ENCODE assay signal across 1 cellular context in the genomic region with DNA sequence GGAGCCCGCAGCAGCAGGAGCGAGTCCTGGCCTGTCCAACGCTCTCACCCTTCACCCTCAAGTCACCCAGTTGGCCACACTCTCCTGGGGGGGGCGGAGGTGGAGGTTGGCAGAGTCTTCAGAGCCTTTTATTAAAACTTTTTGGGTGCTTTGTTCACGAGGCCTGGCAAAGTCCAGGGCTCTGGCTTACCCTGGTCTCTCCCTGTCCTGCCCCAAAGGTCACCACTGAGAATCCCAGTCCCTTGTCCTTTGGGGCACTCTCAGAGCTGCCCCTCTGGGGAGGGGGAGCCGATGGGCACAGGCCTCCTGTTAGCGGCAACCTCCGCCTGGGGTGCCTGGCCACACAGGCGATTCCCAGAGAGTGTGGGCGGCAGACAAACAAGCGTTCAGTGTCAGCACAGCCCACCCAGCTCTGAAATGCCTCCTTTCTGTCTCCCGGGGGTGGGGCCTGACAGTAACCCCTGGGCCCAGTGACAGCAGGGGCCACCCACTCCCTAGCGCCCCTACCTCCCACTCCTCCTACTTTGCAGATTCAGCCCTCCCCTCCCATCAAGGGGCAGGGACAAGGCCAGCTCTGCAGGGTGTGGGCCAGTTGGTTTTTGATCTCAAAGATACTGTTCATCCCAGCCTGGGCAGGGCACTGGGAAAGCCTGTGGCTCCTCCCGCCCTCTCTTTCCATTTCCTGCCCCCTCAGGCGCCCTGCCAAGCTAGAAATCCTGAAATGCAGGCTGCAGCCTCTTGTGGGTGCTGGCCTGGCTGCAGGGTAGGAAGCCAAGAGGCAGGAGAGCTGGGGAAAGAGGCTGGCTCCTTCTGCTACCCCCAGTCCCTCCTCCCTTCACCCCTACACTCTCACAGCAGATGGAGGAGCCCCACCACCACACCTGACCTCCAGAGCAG.
TF ChIP-seq lines count a peak whose summit lies in the region.

No MANE protein-coding gene starts in this region.

TF ChIP-seq in HepG2, 621 proteins besides CTCF, POLR2A, EP300 and RAD21 (continued from another document and continues in another):
- TF ChIP-seq, protein P1, sequence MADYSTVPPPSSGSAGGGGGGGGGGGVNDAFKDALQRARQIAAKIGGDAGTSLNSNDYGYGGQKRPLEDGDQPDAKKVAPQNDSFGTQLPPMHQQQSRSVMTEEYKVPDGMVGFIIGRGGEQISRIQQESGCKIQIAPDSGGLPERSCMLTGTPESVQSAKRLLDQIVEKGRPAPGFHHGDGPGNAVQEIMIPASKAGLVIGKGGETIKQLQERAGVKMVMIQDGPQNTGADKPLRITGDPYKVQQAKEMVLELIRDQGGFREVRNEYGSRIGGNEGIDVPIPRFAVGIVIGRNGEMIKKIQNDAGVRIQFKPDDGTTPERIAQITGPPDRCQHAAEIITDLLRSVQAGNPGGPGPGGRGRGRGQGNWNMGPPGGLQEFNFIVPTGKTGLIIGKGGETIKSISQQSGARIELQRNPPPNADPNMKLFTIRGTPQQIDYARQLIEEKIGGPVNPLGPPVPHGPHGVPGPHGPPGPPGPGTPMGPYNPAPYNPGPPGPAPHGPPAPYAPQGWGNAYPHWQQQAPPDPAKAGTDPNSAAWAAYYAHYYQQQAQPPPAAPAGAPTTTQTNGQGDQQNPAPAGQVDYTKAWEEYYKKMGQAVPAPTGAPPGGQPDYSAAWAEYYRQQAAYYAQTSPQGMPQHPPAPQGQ (CRISPR knock-in tag; IDR thresholded peaks at IDR 0.05; ENCODE audit: borderline replicate concordance) = no peak
- TF ChIP-seq FOXK2 (IDR thresholded peaks at IDR 0.05) (no peak), ZNF121 (CRISPR knock-in tag; IDR thresholded peaks at IDR 0.05) (no peak; the same call in 1 of the 2 replicates), HNRNPLL (IDR thresholded peaks at IDR 0.05; ENCODE audit: low read depth, low read length, poor library complexity, severe bottlenecking) (peak; percentile 64), ZMYM3 (CRISPR knock-in tag; IDR thresholded peaks at IDR 0.05) (peak; percentile 94), ZZZ3 (CRISPR knock-in tag; IDR thresholded peaks at IDR 0.05; ENCODE audit: borderline replicate concordance) (0 out of 2 replicates have a peak, but pooled peaks have one; percentile 62), ZFX (CRISPR knock-in tag; IDR thresholded peaks at IDR 0.05; ENCODE audit: low read depth) (peak; percentile 90), JUN (CRISPR knock-in tag; IDR thresholded peaks at IDR 0.05) (peak; percentile 61; the same call in 1 of the 2 replicates), ZNF607 (CRISPR knock-in tag; IDR thresholded peaks at IDR 0.05; ENCODE audit: borderline replicate concordance) (peak; percentile 91), ZFYVE20 (CRISPR knock-in tag; IDR thresholded peaks at IDR 0.05; ENCODE audit: borderline replicate concordance, low read depth) (peak; percentile 54; the same call in 1 of the 2 replicates), KLF16 (CRISPR knock-in tag; IDR thresholded peaks at IDR 0.05) (peak; percentile 47 to 68; a peak in 1 of 4 replicates), HMGA1 (CRISPR knock-in tag; conservative IDR thresholded peaks at IDR 0.05) (no peak), KDM4B (CRISPR knock-in tag; IDR thresholded peaks at IDR 0.05) (peak; percentile 23), ZKSCAN1 (IDR thresholded peaks at IDR 0.05; ENCODE audit: low read length) (no peak), HDAC2 (CRISPR knock-in tag; IDR thresholded peaks at IDR 0.05) (peak; percentile 84; the same call in 1 of the 2 replicates), MTA1 (CRISPR knock-in tag; IDR thresholded peaks at IDR 0.05; ENCODE audit: borderline replicate concordance) (peak; percentile 88), SRSF1 (optimal IDR thresholded peaks at IDR 0.05; ENCODE audit: low read depth, low read length) (peak; percentile 81), ZNF724P (CRISPR knock-in tag; IDR thresholded peaks at IDR 0.05; ENCODE audit: borderline replicate concordance) (peak; percentile 81), HMG20B (CRISPR knock-in tag; conservative IDR thresholded peaks at IDR 0.05) (peak; percentile 62; the same call in 1 of the 2 replicates), NCOA1 (CRISPR knock-in tag; IDR thresholded peaks at IDR 0.05) (peak; percentile 83; the same call in 1 of the 2 replicates), ZNF333 (CRISPR knock-in tag; IDR thresholded peaks at IDR 0.05; ENCODE audit: borderline replicate concordance) (peak; percentile 78; the same call in 1 of the 2 replicates), ZNF788 (CRISPR knock-in tag; IDR thresholded peaks at IDR 0.05; ENCODE audit: borderline replicate concordance) (peak; percentile 88), ZNF17 (CRISPR knock-in tag; IDR thresholded peaks at IDR 0.05) (no peak), TAF1 (CRISPR knock-in tag; IDR thresholded peaks at IDR 0.05) (peak; percentile 46; the same call in 1 of the 2 replicates), ZFY (CRISPR knock-in tag; IDR thresholded peaks at IDR 0.05) (peak; percentile 57; the same call in 1 of the 2 replicates), ATF7 (IDR thresholded peaks at IDR 0.05) (no peak), ATF7 (CRISPR knock-in tag; IDR thresholded peaks at IDR 0.05) (peak; percentile 68; the same call in 1 of the 2 replicates), HNF4A (CRISPR knock-in tag; IDR thresholded peaks at IDR 0.05) (peak; percentile 53), MIER3 (CRISPR knock-in tag; IDR thresholded peaks at IDR 0.05; ENCODE audit: borderline replicate concordance) (peak; percentile 77), CBX2 (IDR thresholded peaks at IDR 0.05; ENCODE audit: low read depth, low read length) (no peak), CBX2 (CRISPR knock-in tag; IDR thresholded peaks at IDR 0.05; ENCODE audit: low read depth) (0 out of 2 replicates have a peak, but pooled peaks have one; percentile 72), ZNF761 (CRISPR knock-in tag; conservative IDR thresholded peaks at IDR 0.05) (peak; percentile 87; the same call in 1 of the 2 replicates), ZNF33A (CRISPR knock-in tag; IDR thresholded peaks at IDR 0.05; ENCODE audit: borderline replicate concordance) (0 out of 2 replicates have a peak, but pooled peaks have one; percentile 44), PITX1 (CRISPR knock-in tag; IDR thresholded peaks at IDR 0.05) (peak; percentile 58; the same call in 1 of the 2 replicates), HHEX (CRISPR knock-in tag; IDR thresholded peaks at IDR 0.05) (0 out of 2 replicates have a peak, but pooled peaks have one; percentile 0)
- TF ChIP-seq, protein P2, sequence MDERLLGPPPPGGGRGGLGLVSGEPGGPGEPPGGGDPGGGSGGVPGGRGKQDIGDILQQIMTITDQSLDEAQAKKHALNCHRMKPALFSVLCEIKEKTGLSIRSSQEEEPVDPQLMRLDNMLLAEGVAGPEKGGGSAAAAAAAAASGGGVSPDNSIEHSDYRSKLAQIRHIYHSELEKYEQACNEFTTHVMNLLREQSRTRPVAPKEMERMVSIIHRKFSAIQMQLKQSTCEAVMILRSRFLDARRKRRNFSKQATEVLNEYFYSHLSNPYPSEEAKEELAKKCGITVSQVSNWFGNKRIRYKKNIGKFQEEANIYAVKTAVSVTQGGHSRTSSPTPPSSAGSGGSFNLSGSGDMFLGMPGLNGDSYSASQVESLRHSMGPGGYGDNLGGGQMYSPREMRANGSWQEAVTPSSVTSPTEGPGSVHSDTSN (CRISPR knock-in tag; IDR thresholded peaks at IDR 0.05) = peak; percentile 38; the same call in 1 of the 2 replicates
- TF ChIP-seq, protein P3, sequence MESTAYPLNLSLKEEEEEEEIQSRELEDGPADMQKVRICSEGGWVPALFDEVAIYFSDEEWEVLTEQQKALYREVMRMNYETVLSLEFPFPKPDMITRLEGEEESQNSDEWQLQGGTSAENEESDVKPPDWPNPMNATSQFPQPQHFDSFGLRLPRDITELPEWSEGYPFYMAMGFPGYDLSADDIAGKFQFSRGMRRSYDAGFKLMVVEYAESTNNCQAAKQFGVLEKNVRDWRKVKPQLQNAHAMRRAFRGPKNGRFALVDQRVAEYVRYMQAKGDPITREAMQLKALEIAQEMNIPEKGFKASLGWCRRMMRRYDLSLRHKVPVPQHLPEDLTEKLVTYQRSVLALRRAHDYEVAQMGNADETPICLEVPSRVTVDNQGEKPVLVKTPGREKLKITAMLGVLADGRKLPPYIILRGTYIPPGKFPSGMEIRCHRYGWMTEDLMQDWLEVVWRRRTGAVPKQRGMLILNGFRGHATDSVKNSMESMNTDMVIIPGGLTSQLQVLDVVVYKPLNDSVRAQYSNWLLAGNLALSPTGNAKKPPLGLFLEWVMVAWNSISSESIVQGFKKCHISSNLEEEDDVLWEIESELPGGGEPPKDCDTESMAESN (CRISPR knock-in tag; conservative IDR thresholded peaks at IDR 0.05) = peak; percentile 72
- TF ChIP-seq, protein P4, sequence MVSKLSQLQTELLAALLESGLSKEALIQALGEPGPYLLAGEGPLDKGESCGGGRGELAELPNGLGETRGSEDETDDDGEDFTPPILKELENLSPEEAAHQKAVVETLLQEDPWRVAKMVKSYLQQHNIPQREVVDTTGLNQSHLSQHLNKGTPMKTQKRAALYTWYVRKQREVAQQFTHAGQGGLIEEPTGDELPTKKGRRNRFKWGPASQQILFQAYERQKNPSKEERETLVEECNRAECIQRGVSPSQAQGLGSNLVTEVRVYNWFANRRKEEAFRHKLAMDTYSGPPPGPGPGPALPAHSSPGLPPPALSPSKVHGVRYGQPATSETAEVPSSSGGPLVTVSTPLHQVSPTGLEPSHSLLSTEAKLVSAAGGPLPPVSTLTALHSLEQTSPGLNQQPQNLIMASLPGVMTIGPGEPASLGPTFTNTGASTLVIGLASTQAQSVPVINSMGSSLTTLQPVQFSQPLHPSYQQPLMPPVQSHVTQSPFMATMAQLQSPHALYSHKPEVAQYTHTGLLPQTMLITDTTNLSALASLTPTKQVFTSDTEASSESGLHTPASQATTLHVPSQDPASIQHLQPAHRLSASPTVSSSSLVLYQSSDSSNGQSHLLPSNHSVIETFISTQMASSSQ (IDR thresholded peaks at IDR 0.05; ENCODE audit: low read depth) = no peak
- TF ChIP-seq, protein P4 (CRISPR knock-in tag; IDR thresholded peaks at IDR 0.05; ENCODE audit: borderline replicate concordance) = 0 out of 2 replicates have a peak, but pooled peaks have one; percentile 69
- TF ChIP-seq, protein P5, sequence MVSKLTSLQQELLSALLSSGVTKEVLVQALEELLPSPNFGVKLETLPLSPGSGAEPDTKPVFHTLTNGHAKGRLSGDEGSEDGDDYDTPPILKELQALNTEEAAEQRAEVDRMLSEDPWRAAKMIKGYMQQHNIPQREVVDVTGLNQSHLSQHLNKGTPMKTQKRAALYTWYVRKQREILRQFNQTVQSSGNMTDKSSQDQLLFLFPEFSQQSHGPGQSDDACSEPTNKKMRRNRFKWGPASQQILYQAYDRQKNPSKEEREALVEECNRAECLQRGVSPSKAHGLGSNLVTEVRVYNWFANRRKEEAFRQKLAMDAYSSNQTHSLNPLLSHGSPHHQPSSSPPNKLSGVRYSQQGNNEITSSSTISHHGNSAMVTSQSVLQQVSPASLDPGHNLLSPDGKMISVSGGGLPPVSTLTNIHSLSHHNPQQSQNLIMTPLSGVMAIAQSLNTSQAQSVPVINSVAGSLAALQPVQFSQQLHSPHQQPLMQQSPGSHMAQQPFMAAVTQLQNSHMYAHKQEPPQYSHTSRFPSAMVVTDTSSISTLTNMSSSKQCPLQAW (CRISPR knock-in tag; IDR thresholded peaks at IDR 0.05) = peak; percentile 98
- TF ChIP-seq, protein P6, sequence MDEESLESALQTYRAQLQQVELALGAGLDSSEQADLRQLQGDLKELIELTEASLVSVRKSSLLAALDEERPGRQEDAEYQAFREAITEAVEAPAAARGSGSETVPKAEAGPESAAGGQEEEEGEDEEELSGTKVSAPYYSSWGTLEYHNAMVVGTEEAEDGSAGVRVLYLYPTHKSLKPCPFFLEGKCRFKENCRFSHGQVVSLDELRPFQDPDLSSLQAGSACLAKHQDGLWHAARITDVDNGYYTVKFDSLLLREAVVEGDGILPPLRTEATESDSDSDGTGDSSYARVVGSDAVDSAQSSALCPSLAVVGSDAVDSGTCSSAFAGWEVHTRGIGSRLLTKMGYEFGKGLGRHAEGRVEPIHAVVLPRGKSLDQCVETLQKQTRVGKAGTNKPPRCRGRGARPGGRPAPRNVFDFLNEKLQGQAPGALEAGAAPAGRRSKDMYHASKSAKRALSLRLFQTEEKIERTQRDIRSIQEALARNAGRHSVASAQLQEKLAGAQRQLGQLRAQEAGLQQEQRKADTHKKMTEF (CRISPR knock-in tag; IDR thresholded peaks at IDR 0.05) = peak; percentile 78; the same call in 1 of the 2 replicates
- TF ChIP-seq, protein P7, sequence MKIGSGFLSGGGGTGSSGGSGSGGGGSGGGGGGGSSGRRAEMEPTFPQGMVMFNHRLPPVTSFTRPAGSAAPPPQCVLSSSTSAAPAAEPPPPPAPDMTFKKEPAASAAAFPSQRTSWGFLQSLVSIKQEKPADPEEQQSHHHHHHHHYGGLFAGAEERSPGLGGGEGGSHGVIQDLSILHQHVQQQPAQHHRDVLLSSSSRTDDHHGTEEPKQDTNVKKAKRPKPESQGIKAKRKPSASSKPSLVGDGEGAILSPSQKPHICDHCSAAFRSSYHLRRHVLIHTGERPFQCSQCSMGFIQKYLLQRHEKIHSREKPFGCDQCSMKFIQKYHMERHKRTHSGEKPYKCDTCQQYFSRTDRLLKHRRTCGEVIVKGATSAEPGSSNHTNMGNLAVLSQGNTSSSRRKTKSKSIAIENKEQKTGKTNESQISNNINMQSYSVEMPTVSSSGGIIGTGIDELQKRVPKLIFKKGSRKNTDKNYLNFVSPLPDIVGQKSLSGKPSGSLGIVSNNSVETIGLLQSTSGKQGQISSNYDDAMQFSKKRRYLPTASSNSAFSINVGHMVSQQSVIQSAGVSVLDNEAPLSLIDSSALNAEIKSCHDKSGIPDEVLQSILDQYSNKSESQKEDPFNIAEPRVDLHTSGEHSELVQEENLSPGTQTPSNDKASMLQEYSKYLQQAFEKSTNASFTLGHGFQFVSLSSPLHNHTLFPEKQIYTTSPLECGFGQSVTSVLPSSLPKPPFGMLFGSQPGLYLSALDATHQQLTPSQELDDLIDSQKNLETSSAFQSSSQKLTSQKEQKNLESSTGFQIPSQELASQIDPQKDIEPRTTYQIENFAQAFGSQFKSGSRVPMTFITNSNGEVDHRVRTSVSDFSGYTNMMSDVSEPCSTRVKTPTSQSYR (CRISPR knock-in tag; IDR thresholded peaks at IDR 0.05; ENCODE audit: borderline replicate concordance) = 0 out of 2 replicates have a peak, but pooled peaks have one; percentile 25
- TF ChIP-seq, protein P8, sequence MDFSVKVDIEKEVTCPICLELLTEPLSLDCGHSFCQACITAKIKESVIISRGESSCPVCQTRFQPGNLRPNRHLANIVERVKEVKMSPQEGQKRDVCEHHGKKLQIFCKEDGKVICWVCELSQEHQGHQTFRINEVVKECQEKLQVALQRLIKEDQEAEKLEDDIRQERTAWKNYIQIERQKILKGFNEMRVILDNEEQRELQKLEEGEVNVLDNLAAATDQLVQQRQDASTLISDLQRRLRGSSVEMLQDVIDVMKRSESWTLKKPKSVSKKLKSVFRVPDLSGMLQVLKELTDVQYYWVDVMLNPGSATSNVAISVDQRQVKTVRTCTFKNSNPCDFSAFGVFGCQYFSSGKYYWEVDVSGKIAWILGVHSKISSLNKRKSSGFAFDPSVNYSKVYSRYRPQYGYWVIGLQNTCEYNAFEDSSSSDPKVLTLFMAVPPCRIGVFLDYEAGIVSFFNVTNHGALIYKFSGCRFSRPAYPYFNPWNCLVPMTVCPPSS (IDR thresholded peaks at IDR 0.05) = no peak
